ENCODE assay signal across 7 cellular contexts in genomic region chr4:3373468-3373867, GRCh38.
"Had no signal": no experiment of that assay in that cellular context is flagged by ENCODE, and none has a peak within 500 bp of the region (broad histone marks: within the 10 kb centered on the region; RNA-seq: fewer than 3 reads in every experiment).

No MANE protein-coding gene starts in this region.

- H3K4me3 Mint-ChIP-seq: activated naive CD8-positive, alpha-beta T cell treated with anti-CD3 and anti-CD28 coated beads, Interleukin-2, amount 50 U/mL, for 24 hours; nephron had no signal

- H3K9me3 Mint-ChIP-seq: activated naive CD8-positive, alpha-beta T cell treated with anti-CD3 and anti-CD28 coated beads, Interleukin-2, amount 50 U/mL, for 24 hours; activated T-helper 17 cell treated with anti-CD3 and anti-CD28 coated beads, Interleukin-2, amount 50 U/mL, for 72 hours had no signal

- ATAC-seq: activated naive CD8-positive, alpha-beta T cell treated with anti-CD3 and anti-CD28 coated beads, Interleukin-2, amount 50 U/mL, for 24 hours had no signal

- DNase-seq: activated CD4-positive, alpha-beta T cell treated with anti-CD3 and anti-CD28 coated beads, Interleukin-2, amount 50 U/mL, for 1 hour; activated naive CD4-positive, alpha-beta T cell treated with Interleukin-2 at 50 U/mL for 16 hours; activated naive CD8-positive, alpha-beta T cell treated with anti-CD3 and anti-CD28 coated beads, Interleukin-2, amount 50 U/mL, for 24 hours; esophagus squamous epithelium; T-helper 9 cell had no signal

- H3K27ac Mint-ChIP-seq: activated naive CD8-positive, alpha-beta T cell treated with anti-CD3 and anti-CD28 coated beads, Interleukin-2, amount 50 U/mL, for 24 hours; activated T-helper 17 cell treated with anti-CD3 and anti-CD28 coated beads, Interleukin-2, amount 50 U/mL, for 72 hours had no signal
